Comparison of ENCODE assay signal across 1 cellular context in genomic region chr6:111087106-111087835, GRCh38.
A peak's percentile ranks its signal among the peaks of the same experiment; 100 is the strongest.
TF ChIP-seq lines count a peak whose summit lies in the region.

SLC16A10 (plus strand) TSS chr6:111087503; CDS start chr6:111087753, 250 bp downstream.

TF ChIP-seq in GM12878, 131 proteins besides CTCF, POLR2A, EP300 and RAD21 (continued from another document and continues in another):
- TF ChIP-seq, protein P1, sequence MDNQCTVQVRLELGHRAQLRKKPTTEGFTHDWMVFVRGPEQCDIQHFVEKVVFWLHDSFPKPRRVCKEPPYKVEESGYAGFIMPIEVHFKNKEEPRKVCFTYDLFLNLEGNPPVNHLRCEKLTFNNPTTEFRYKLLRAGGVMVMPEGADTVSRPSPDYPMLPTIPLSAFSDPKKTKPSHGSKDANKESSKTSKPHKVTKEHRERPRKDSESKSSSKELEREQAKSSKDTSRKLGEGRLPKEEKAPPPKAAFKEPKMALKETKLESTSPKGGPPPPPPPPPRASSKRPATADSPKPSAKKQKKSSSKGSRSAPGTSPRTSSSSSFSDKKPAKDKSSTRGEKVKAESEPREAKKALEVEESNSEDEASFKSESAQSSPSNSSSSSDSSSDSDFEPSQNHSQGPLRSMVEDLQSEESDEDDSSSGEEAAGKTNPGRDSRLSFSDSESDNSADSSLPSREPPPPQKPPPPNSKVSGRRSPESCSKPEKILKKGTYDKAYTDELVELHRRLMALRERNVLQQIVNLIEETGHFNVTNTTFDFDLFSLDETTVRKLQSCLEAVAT (IDR thresholded peaks at IDR 0.05) = no peak
- TF ChIP-seq ATF7 (IDR thresholded peaks at IDR 0.05; ENCODE audit: low read depth) = no peak
- 0 out of 2 replicates have a peak, but pooled peaks have one; percentile 44 for TF ChIP-seq LARP7 (IDR thresholded peaks at IDR 0.05)
- no peak for TF ChIP-seq BRCA1 (IDR thresholded peaks at IDR 0.05; ENCODE audit: low read depth, low read length)
- peak; percentile 59; the same call in 1 of the 2 replicates for TF ChIP-seq POLR2AphosphoS5 (IDR thresholded peaks at IDR 0.05; ENCODE audit: low read length)
- no peak for TF ChIP-seq NRF1 (conservative IDR thresholded peaks at IDR 0.05; ENCODE audit: low read depth, low read length)
- TF ChIP-seq PKNOX1 (IDR thresholded peaks at IDR 0.05) = no peak
- TF ChIP-seq ZBTB11 (CRISPR knock-in tag; IDR thresholded peaks at IDR 0.05) = no peak
- TF ChIP-seq BACH1 (IDR thresholded peaks at IDR 0.05; ENCODE audit: borderline replicate concordance) = peak; percentile 74
- no peak for TF ChIP-seq ZBED1 (IDR thresholded peaks at IDR 0.05; ENCODE audit: borderline replicate concordance)
- TF ChIP-seq NFXL1 (IDR thresholded peaks at IDR 0.05; ENCODE audit: borderline replicate concordance) = no peak
- TF ChIP-seq CBX5 (IDR thresholded peaks at IDR 0.05; ENCODE audit: low read depth) = no peak
- TF ChIP-seq HCFC1 (IDR thresholded peaks at IDR 0.05; ENCODE audit: low read length) = no peak
- no peak for TF ChIP-seq CBX3 (IDR thresholded peaks at IDR 0.05; ENCODE audit: borderline replicate concordance, low read depth)
- TF ChIP-seq EGR1 (IDR thresholded peaks at IDR 0.05; ENCODE audit: borderline replicate concordance in 1 of 2, low read depth in 2 of 2, low read length in 2 of 2) = 0 out of 3 replicates have a peak, but pooled peaks of 1 of the 2 experiments have one; percentile 12
- peak; percentile 37; the same call in 1 of the 2 replicates for TF ChIP-seq NR2F1 (conservative IDR thresholded peaks at IDR 0.05)
- TF ChIP-seq ZSCAN29 (IDR thresholded peaks at IDR 0.05) = no peak
- TF ChIP-seq PML (IDR thresholded peaks at IDR 0.05; ENCODE audit: low read length) = peak; percentile 45; the same call in 1 of the 2 replicates
- TF ChIP-seq JUNB (IDR thresholded peaks at IDR 0.05) = no peak
- no peak for TF ChIP-seq SMC3 (IDR thresholded peaks at IDR 0.05; ENCODE audit: borderline replicate concordance, low read length)
- TF ChIP-seq DPF2 (IDR thresholded peaks at IDR 0.05) = 0 out of 2 replicates have a peak, but pooled peaks have one; percentile 40
- TF ChIP-seq ETV6 (conservative IDR thresholded peaks at IDR 0.05 in 1 of 2, IDR thresholded peaks at IDR 0.05 in 1 of 2; ENCODE audit: borderline replicate concordance in 1 of 2, low read depth in 1 of 2) = no peak
- no peak; the same call in 1 of the 2 replicates for TF ChIP-seq YY1 (IDR thresholded peaks at IDR 0.05; ENCODE audit: low read depth, low read length)
- TF ChIP-seq, protein P2, sequence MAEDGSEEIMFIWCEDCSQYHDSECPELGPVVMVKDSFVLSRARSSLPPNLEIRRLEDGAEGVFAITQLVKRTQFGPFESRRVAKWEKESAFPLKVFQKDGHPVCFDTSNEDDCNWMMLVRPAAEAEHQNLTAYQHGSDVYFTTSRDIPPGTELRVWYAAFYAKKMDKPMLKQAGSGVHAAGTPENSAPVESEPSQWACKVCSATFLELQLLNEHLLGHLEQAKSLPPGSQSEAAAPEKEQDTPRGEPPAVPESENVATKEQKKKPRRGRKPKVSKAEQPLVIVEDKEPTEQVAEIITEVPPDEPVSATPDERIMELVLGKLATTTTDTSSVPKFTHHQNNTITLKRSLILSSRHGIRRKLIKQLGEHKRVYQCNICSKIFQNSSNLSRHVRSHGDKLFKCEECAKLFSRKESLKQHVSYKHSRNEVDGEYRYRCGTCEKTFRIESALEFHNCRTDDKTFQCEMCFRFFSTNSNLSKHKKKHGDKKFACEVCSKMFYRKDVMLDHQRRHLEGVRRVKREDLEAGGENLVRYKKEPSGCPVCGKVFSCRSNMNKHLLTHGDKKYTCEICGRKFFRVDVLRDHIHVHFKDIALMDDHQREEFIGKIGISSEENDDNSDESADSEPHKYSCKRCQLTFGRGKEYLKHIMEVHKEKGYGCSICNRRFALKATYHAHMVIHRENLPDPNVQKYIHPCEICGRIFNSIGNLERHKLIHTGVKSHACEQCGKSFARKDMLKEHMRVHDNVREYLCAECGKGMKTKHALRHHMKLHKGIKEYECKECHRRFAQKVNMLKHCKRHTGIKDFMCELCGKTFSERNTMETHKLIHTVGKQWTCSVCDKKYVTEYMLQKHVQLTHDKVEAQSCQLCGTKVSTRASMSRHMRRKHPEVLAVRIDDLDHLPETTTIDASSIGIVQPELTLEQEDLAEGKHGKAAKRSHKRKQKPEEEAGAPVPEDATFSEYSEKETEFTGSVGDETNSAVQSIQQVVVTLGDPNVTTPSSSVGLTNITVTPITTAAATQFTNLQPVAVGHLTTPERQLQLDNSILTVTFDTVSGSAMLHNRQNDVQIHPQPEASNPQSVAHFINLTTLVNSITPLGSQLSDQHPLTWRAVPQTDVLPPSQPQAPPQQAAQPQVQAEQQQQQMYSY (CRISPR knock-in tag; IDR thresholded peaks at IDR 0.05) = no peak
- no peak for TF ChIP-seq CREM (IDR thresholded peaks at IDR 0.05; ENCODE audit: low read depth)
- TF ChIP-seq ZNF592 (IDR thresholded peaks at IDR 0.05) = no peak
- no peak for TF ChIP-seq RAD51 (IDR thresholded peaks at IDR 0.05)
- peak; percentile 48; the same call in 1 of the 2 replicates for TF ChIP-seq RB1 (IDR thresholded peaks at IDR 0.05; ENCODE audit: borderline replicate concordance)
- TF ChIP-seq, protein P3, sequence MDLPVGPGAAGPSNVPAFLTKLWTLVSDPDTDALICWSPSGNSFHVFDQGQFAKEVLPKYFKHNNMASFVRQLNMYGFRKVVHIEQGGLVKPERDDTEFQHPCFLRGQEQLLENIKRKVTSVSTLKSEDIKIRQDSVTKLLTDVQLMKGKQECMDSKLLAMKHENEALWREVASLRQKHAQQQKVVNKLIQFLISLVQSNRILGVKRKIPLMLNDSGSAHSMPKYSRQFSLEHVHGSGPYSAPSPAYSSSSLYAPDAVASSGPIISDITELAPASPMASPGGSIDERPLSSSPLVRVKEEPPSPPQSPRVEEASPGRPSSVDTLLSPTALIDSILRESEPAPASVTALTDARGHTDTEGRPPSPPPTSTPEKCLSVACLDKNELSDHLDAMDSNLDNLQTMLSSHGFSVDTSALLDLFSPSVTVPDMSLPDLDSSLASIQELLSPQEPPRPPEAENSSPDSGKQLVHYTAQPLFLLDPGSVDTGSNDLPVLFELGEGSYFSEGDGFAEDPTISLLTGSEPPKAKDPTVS (IDR thresholded peaks at IDR 0.05; ENCODE audit: low read depth, low read length) = no peak
- 0 out of 2 replicates have a peak, but pooled peaks have one; percentile 16 for TF ChIP-seq CREB1 (IDR thresholded peaks at IDR 0.05; ENCODE audit: low read depth)
- peak; percentile 33; the same call in 1 of the 2 replicates for TF ChIP-seq IKZF1 (conservative IDR thresholded peaks at IDR 0.05)
- TF ChIP-seq MYC (IDR thresholded peaks at IDR 0.05; ENCODE audit: insufficient read depth, insufficient read length, insufficient replicate concordance, low read length, severe bottlenecking) = no peak
- TF ChIP-seq BCL3 (IDR thresholded peaks at IDR 0.05; ENCODE audit: borderline replicate concordance, insufficient read depth, low read depth, low read length, poor library complexity, severe bottlenecking) = no peak
- no peak for TF ChIP-seq TBL1XR1 (IDR thresholded peaks at IDR 0.05; ENCODE audit: low read depth, low read length)
- TF ChIP-seq NFYA (IDR thresholded peaks at IDR 0.05; ENCODE audit: borderline replicate concordance, low read depth, low read length) = no peak
- TF ChIP-seq SREBF1 (IDR thresholded peaks at IDR 0.05; ENCODE audit: low read length) = no peak
- TF ChIP-seq RBBP5 (conservative IDR thresholded peaks at IDR 0.05) = no peak
- no peak for TF ChIP-seq ZNF687 (IDR thresholded peaks at IDR 0.05)
- no peak for TF ChIP-seq RUNX3 (IDR thresholded peaks at IDR 0.05; ENCODE audit: low read length)
- no peak for TF ChIP-seq MTA3 (IDR thresholded peaks at IDR 0.05; ENCODE audit: borderline replicate concordance, low read length)
- no peak for TF ChIP-seq NFIC (IDR thresholded peaks at IDR 0.05; ENCODE audit: low read depth, low read length)
- no peak for TF ChIP-seq FOXK2 (IDR thresholded peaks at IDR 0.05)
